In genomic region chr3:196073188-196073838, GRCh38 we compare ENCODE assay signal across 8 cellular contexts. TPM values are rescaled to one million over a fixed set of nuclear protein-coding genes. Genes with fewer than 3 reads are reported as not detected.
DNase-seq lines count a peak whose midpoint lies in the region; ATAC-seq lines count a peak whose summit lies in the region.

No MANE protein-coding gene starts in this region.

- H3K4me3 Mint-ChIP-seq in naive B cell: no peak overlapping the region
- H3K4me3 Mint-ChIP-seq in stimulated activated naive CD8-positive, alpha-beta T cell treated with anti-CD3 and anti-CD28 coated beads, Interleukin-15, Interleukin-2, amounts not matched to agents 100 ng/mL and 50 ng/mL, for 24 hours: no peak overlapping the region

- H3K4me1 Mint-ChIP-seq in naive B cell: peaks cover 6 to 15% (median 10%) of the 10 kb centered on the region in 3 donors
- H3K4me1 Mint-ChIP-seq in stimulated activated naive CD8-positive, alpha-beta T cell treated with anti-CD3 and anti-CD28 coated beads, Interleukin-15, Interleukin-2, amounts not matched to agents 100 ng/mL and 50 ng/mL, for 24 hours (ENCODE audit: low read depth): peaks cover 27% of the 10 kb centered on the region

- peaks cover 15 to 20% of the 10 kb centered on the region in 2 donors for H3K36me3 Mint-ChIP-seq in naive B cell
- peaks cover 80% of the 10 kb centered on the region for H3K36me3 Mint-ChIP-seq in stimulated activated naive CD8-positive, alpha-beta T cell treated with anti-CD3 and anti-CD28 coated beads, Interleukin-15, Interleukin-2, amounts not matched to agents 100 ng/mL and 50 ng/mL, for 24 hours (ENCODE audit: low read depth)

- ATAC-seq in esophagus mucosa (peak; percentile 96), naive B cell (ENCODE audit: low read depth in 2 of 2) (peak; percentile 99 to 100)

- H3K9me3 Mint-ChIP-seq in naive B cell: no peaks in the 10 kb centered on the region
- no peaks in the 10 kb centered on the region for H3K9me3 Mint-ChIP-seq in stimulated activated naive CD8-positive, alpha-beta T cell treated with anti-CD3 and anti-CD28 coated beads, Interleukin-15, Interleukin-2, amounts not matched to agents 100 ng/mL and 50 ng/mL, for 24 hours

- H3K27ac Mint-ChIP-seq in naive B cell: peak overlapping the region in 3 of 6 donors; percentile 14 to 88 (median 32)
- peak overlapping the region; percentile 22 for H3K27ac Mint-ChIP-seq in stimulated activated naive CD8-positive, alpha-beta T cell treated with anti-CD3 and anti-CD28 coated beads, Interleukin-15, Interleukin-2, amounts not matched to agents 100 ng/mL and 50 ng/mL, for 24 hours

- H3K27me3 Mint-ChIP-seq in naive B cell: no peaks in the 10 kb centered on the region
- no peaks in the 10 kb centered on the region for H3K27me3 Mint-ChIP-seq in stimulated activated naive CD8-positive, alpha-beta T cell treated with anti-CD3 and anti-CD28 coated beads, Interleukin-15, Interleukin-2, amounts not matched to agents 100 ng/mL and 50 ng/mL, for 24 hours

- DNase-seq in NCI-H2081 (lab: John Stamatoyannopoulos, UW) (peak; percentile 64 to 72), NCI-H2081 treated with DMSO at 0.1 percent for 48 hours (lab: John Stamatoyannopoulos, UW) (no peak), HT1080 (ENCODE audit: low read depth) (peak; percentile 72), NOMO-1 treated with DMSO at 0.1 percent for 48 hours (lab: John Stamatoyannopoulos, UW; ENCODE audit: unreplicated experiment) (peak; percentile 77), activated T-cell treated with anti-CD3 and anti-CD28 coated beads for 1 hour (ENCODE audit: low read depth) (peak; percentile 55), naive B cell (peak; percentile 71)

RNA-seq across cellular contexts. Expression of gene TFRC, which starts 8.6 kb away (rescaled TPM):
- 408 and 410 TPM in 2 replicates for total RNA-seq in HT1080 (2014; rRNA removed; shearing (Covaris generic))
- 175 and 181 TPM in 2 replicates for polyA plus RNA-seq in HT1080 (2015; cell fraction: cytosol; rRNA removed)
- 611 and 808 TPM in 2 replicates for polyA plus RNA-seq in HT1080 (2015; cell fraction: nucleus; rRNA removed)
- 51.3 TPM for total RNA-seq in esophagus mucosa
- 10 to 100 TPM; 15.0 to 33.8 (median 25.4) TPM for polyA plus RNA-seq in naive B cell (ENCODE audit: low read depth in 6 of 6)
